In the genomic region with DNA sequence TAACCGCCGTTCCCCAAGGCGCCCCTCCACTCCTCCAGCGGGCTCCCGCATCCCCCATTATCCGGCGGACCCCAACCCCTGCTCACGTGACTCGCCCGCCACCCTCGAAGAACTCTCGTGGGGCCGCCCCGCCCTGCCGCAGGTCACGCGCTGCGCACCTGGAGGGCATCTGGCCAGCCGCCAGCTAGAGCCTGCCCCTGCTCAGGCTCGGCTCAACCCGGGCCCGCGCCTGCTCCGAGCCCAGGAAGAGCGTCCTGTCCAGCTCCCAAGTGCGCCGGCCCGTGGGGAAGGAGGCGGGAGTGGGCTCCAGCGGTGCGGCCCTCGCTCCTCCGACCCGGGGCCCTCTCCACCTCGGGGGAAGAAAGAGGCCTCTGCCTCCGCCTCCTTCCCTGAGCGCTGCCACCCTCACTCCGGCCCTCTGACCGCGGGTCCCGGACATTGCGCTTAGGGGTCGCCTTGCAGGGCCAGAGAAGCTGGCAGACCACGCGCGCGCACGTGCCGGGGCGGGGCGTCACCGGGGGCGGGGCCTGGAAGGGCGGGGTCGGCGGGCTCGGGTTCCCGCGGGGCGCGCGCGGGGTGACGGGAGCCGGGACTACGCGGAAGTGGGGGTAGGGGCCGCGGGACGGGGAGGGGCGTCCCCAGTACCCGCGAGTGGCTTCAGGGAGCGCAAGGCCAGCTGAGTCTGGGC, we compare ENCODE assay signal across 1 cellular context.
TF ChIP-seq lines count a peak whose summit lies in the region.

No MANE protein-coding gene starts in this region.

TF ChIP-seq in HCT116, 20 proteins besides CTCF, POLR2A, EP300 and RAD21 (continued from another document):
- no peak for TF ChIP-seq EGR1 (IDR thresholded peaks at IDR 0.05; ENCODE audit: low read depth)
